ENCODE assay signal across 14 cellular contexts in genomic region chr6:138500045-138500665, GRCh38. TPM values are rescaled to one million over a fixed set of nuclear protein-coding genes. Genes with fewer than 3 reads are reported as not detected.
DNase-seq lines count a peak whose midpoint lies in the region; ATAC-seq, FAIRE-seq and TF ChIP-seq lines count a peak whose summit lies in the region.
"Had no signal": no experiment of that assay in that cellular context is flagged by ENCODE, and none has a peak within 500 bp of the region (broad histone marks: within the 10 kb centered on the region; RNA-seq: fewer than 3 reads in every experiment).

No MANE protein-coding gene starts in this region.

- FAIRE-seq in astrocyte (lab: Jason Lieb, UNC) (no peak), small intestine (lab: Jason Lieb, UNC) (no peak)

- H3K9me3 ChIP-seq in HAP-1, result no peaks in the 10 kb centered on the region
- H3K9me3 ChIP-seq in astrocyte (ENCODE audit: insufficient read depth, low read depth, low read length), result no peaks in the 10 kb centered on the region
- H3K9me3 ChIP-seq in small intestine (ENCODE audit: control insufficient read depth, low read depth), result no peaks in the 10 kb centered on the region
- no peaks in the 10 kb centered on the region for H3K9me3 ChIP-seq in tibial nerve
- H3K9me3 ChIP-seq: SJSA1 had no signal

- H3K9me3 Mint-ChIP-seq in astrocyte (ENCODE audit: unreplicated experiment), result no peaks in the 10 kb centered on the region
- H3K9me3 Mint-ChIP-seq in effector memory CD8-positive, alpha-beta T cell, result no peaks in the 10 kb centered on the region
- H3K9me3 Mint-ChIP-seq: activated naive CD8-positive, alpha-beta T cell treated with anti-CD3 and anti-CD28 coated beads, Interleukin-2, amount 10 ng/mL, durations not matched to agents 7 days and 5 days; CD8-positive, alpha-beta T cell; naive thymus-derived CD8-positive, alpha-beta T cell had no signal

- ATAC-seq in effector memory CD8-positive, alpha-beta T cell (replicated peaks), result no peak
- ATAC-seq: CD8-positive, alpha-beta T cell had no signal

- H3K27ac ChIP-seq in astrocyte (ENCODE audit: low read depth, low read length) (no peak overlapping the region), small intestine (ENCODE audit: low read depth in 1 of 2, low read length in 1 of 2) (peak overlapping the region; percentile 84), tibial nerve (no peak overlapping the region)
- H3K27ac ChIP-seq: SJSA1 had no signal

- peaks cover 33% of the 10 kb centered on the region for H4K20me1 ChIP-seq in astrocyte (ENCODE audit: insufficient read depth, low read length)

- H3K27me3 ChIP-seq in HAP-1 (ENCODE audit: low read depth), result no peaks in the 10 kb centered on the region
- H3K27me3 ChIP-seq in astrocyte (ENCODE audit: insufficient read depth, low read length), result no peaks in the 10 kb centered on the region
- no peaks in the 10 kb centered on the region for H3K27me3 ChIP-seq in small intestine (ENCODE audit: control insufficient read depth in 2 of 2, insufficient read depth in 2 of 2, low read length in 2 of 2)
- H3K27me3 ChIP-seq in tibial nerve, result no peaks in the 10 kb centered on the region
- H3K27me3 ChIP-seq: SJSA1 had no signal

- H3K27ac Mint-ChIP-seq in astrocyte (ENCODE audit: unreplicated experiment), result peak overlapping the region; percentile 1
- H3K27ac Mint-ChIP-seq in effector memory CD8-positive, alpha-beta T cell, result no peak overlapping the region
- H3K27ac Mint-ChIP-seq: activated naive CD8-positive, alpha-beta T cell treated with anti-CD3 and anti-CD28 coated beads, Interleukin-2, amount 10 ng/mL, durations not matched to agents 7 days and 5 days; CD8-positive, alpha-beta T cell had no signal

- H3K36me3 ChIP-seq in HAP-1 (replicated peaks), result peaks cover 6% of the 10 kb centered on the region
- H3K36me3 ChIP-seq in astrocyte (ENCODE audit: insufficient read depth, low read length), result no peaks in the 10 kb centered on the region
- H3K36me3 ChIP-seq in small intestine (ENCODE audit: control insufficient read depth in 2 of 2, insufficient read depth in 2 of 2, low read length in 2 of 2), result peaks cover 0 to 2% of the 10 kb centered on the region in 2 donors
- no peaks in the 10 kb centered on the region for H3K36me3 ChIP-seq in tibial nerve

- 17 to 52% (median 31%) methylated on average over 3 of the region's 3 CpGs for WGBS in small intestine, 3 donors
- WGBS in tibial nerve, 2 donors, result 75 to 77% methylated on average over 3 of the region's 3 CpGs

- peaks cover 35% of the 10 kb centered on the region for H3K79me2 ChIP-seq in astrocyte (ENCODE audit: insufficient read depth, low read length)

- H3K9ac ChIP-seq in astrocyte (ENCODE audit: low read length), result no peak overlapping the region

- no peak overlapping the region for H2AFZ ChIP-seq in astrocyte (ENCODE audit: low read depth, low read length)

- peak overlapping the region; percentile 37; the same call in 1 of the 2 replicates for H3K4me3 ChIP-seq in HAP-1
- H3K4me3 ChIP-seq in astrocyte (ENCODE audit: insufficient read depth, low read depth, low read length), result no peak overlapping the region
- peak overlapping the region in 1 of 2 donors; percentile 81 for H3K4me3 ChIP-seq in small intestine (ENCODE audit: low read depth in 1 of 2, low read length in 2 of 2)
- H3K4me3 ChIP-seq in tibial nerve, result no peak overlapping the region
- H3K4me3 ChIP-seq: SJSA1, skin epidermis had no signal

- no peak for TF ChIP-seq POLR2A in tibial nerve (IDR thresholded peaks at IDR 0.05)

- DNase-seq in HAP-1 (ENCODE audit: low spot score in 2 of 2) (no peak), astrocyte (ENCODE audit: low read depth) (no peak), left kidney (ENCODE audit: low read depth, low spot score) (peak; percentile 31), small intestine (peak; percentile 76), T-helper 2 cell (no peak), tibial nerve (ENCODE audit: low spot score in 2 of 2) (no peak)
- no peak for DNase-seq in effector memory CD8-positive, alpha-beta T cell
- DNase-seq: activated CD8-positive, alpha-beta memory T cell treated with anti-CD3 and anti-CD28 coated beads, Interleukin-2, amount 50 U/mL, for 4 hours; activated naive CD8-positive, alpha-beta T cell treated with anti-CD3 and anti-CD28 coated beads, Interleukin-2, amount 10 ng/mL, durations not matched to agents 7 days and 5 days; CD8-positive, alpha-beta T cell; naive thymus-derived CD8-positive, alpha-beta T cell; NCI-H1930 had no signal

- H3K4me1 ChIP-seq in HAP-1, result peaks cover 26% of the 10 kb centered on the region
- H3K4me1 ChIP-seq in astrocyte (ENCODE audit: insufficient read depth, low read length), result peaks cover 12% of the 10 kb centered on the region
- H3K4me1 ChIP-seq in small intestine (ENCODE audit: control insufficient read depth in 2 of 2, insufficient read depth in 1 of 2, low read depth in 1 of 2, low read length in 1 of 2), result peaks cover 4% of the 10 kb centered on the region in 2 donors
- H3K4me1 ChIP-seq in tibial nerve, result peaks cover 0 to 11% (median 0%) of the 10 kb centered on the region in 4 donors
- H3K4me1 ChIP-seq: SJSA1 had no signal

- TF ChIP-seq EP300 in tibial nerve (IDR thresholded peaks at IDR 0.05), result no peak

- H3K27me3 Mint-ChIP-seq in astrocyte (ENCODE audit: low read depth, unreplicated experiment), result no peaks in the 10 kb centered on the region
- peaks cover 30 to 46% of the 10 kb centered on the region in 2 donors for H3K27me3 Mint-ChIP-seq in effector memory CD8-positive, alpha-beta T cell

- in situ Hi-C loops in HAP-1 (cut with MboI; ENCODE audit: low sequenced_read_pairs), result no loop called here

- H3K4me2 ChIP-seq in astrocyte (ENCODE audit: low read length), result peak overlapping the region; percentile 68

- peaks cover 34% of the 10 kb centered on the region for H3K4me1 Mint-ChIP-seq in astrocyte (ENCODE audit: low read depth, unreplicated experiment)
- no peaks in the 10 kb centered on the region for H3K4me1 Mint-ChIP-seq in effector memory CD8-positive, alpha-beta T cell (ENCODE audit: low read depth in 2 of 2)

- peaks cover 7% of the 10 kb centered on the region for H3K36me3 Mint-ChIP-seq in astrocyte (ENCODE audit: low read depth, unreplicated experiment)
- no peaks in the 10 kb centered on the region for H3K36me3 Mint-ChIP-seq in effector memory CD8-positive, alpha-beta T cell (ENCODE audit: insufficient read depth)
- H3K36me3 Mint-ChIP-seq: activated naive CD8-positive, alpha-beta T cell treated with anti-CD3 and anti-CD28 coated beads, Interleukin-2, amount 10 ng/mL, durations not matched to agents 7 days and 5 days; CD8-positive, alpha-beta T cell; naive thymus-derived CD8-positive, alpha-beta T cell had no signal

- TF ChIP-seq CTCF in astrocyte (IDR thresholded peaks at IDR 0.05; ENCODE audit: insufficient read depth, low read depth, low read length) (no peak), tibial nerve (IDR thresholded peaks at IDR 0.05) (no peak)

- H3K4me3 Mint-ChIP-seq in astrocyte (ENCODE audit: unreplicated experiment), result no peak overlapping the region
- H3K4me3 Mint-ChIP-seq in effector memory CD8-positive, alpha-beta T cell, result no peak overlapping the region
- H3K4me3 Mint-ChIP-seq: activated naive CD8-positive, alpha-beta T cell treated with anti-CD3 and anti-CD28 coated beads, Interleukin-2, amount 10 ng/mL, durations not matched to agents 7 days and 5 days; CD8-positive, alpha-beta T cell had no signal

RNA-seq across cellular contexts. Expression of gene NHSL1, which starts 0.9 kb away (rescaled TPM):
- total RNA-seq in astrocyte (28.7 and 33.5 TPM in 2 replicates), tibial nerve (10 to 100 TPM in 2 of 4 donors, 1 to 10 TPM in 2; 8.6 to 17.3 (median 12.6) TPM)
- 10 to 100 TPM; 11.3 to 26.4 (median 21.3) TPM for polyA plus RNA-seq in small intestine
- total RNA-seq: CD8-positive, alpha-beta T cell had no signal
- polyA plus RNA-seq: naive thymus-derived CD8-positive, alpha-beta T cell had no signal

Comparison
In these comparisons a context has a peak if more than half of its experiments do, and no peak if none do; other contexts are left out.
1. DNase-seq: peak in left kidney (single experiment) and small intestine (single experiment); none in HAP-1 (0 of 2), astrocyte (single experiment), effector memory CD8-positive, alpha-beta T cell (0 of 3), T-helper 2 cell (0 of 5) and tibial nerve (0 of 2).
2. H3K27ac ChIP-seq: peak in small intestine (2 of 2); none in astrocyte (single experiment) and tibial nerve (0 of 4).